15 cellular contexts compared by ENCODE assay signal in the genomic region with DNA sequence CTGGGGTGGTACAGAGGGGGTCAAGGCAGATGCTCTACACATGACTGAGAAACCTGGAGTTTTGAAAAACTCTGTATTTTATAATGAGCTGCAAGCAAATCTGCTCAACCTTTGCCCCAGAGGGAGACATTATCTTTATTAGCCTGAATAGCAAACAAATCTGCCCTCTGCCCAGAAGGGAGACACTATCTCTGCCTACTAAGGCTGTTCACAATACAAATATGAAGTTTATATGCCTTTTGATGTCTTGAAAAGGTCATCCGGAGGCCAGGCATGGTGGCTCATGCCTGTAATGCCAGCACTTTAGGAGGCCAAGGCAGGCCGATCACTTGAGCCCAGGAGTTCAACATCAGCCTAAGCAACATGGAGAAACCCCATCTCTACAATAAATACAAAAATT. TPM values are rescaled to one million over a fixed set of nuclear protein-coding genes. Genes with fewer than 3 reads are reported as not detected.
DNase-seq lines count a peak whose midpoint lies in the region; TF ChIP-seq lines count a peak whose summit lies in the region.
"Had no signal": no experiment of that assay in that cellular context is flagged by ENCODE, and none has a peak within 500 bp of the region (broad histone marks: within the 10 kb centered on the region; RNA-seq: fewer than 3 reads in every experiment).

No MANE protein-coding gene starts in this region.

- H3K36me3 ChIP-seq in Caco-2 (ENCODE audit: control insufficient read depth, insufficient read depth, low read length): no peaks in the 10 kb centered on the region
- H3K36me3 ChIP-seq in muscle layer of duodenum (ENCODE audit: control insufficient read depth in 1 of 2, insufficient read depth in 2 of 2, low read length in 2 of 2): no peaks in the 10 kb centered on the region
- H3K36me3 ChIP-seq: BLaER1 treated with 17β-estradiol and CSF1 and Interleukin-3, amounts not matched to agents 10 nM and 100 nM; HAP-1 had no signal

- no peaks in the 10 kb centered on the region for H3K9me3 Mint-ChIP-seq in Caco-2 (ENCODE audit: unreplicated experiment)

- TF ChIP-seq CTCF in Caco-2 (IDR thresholded peaks at IDR 0.05; ENCODE audit: insufficient read depth in 1 of 2, low read depth in 1 of 2, low read length in 1 of 2, severe bottlenecking in 1 of 2, unreplicated experiment in 1 of 2) (no peak), LNCaP clone FGC (IDR thresholded peaks at IDR 0.05; ENCODE audit: control insufficient read depth, extremely low read depth, insufficient read depth) (no peak), fibroblast of villous mesenchyme (IDR thresholded peaks at IDR 0.05; ENCODE audit: insufficient read depth, low read depth, low read length) (no peak)

- H3K4me3 ChIP-seq in Caco-2 (ENCODE audit: low read depth, low read length) (no peak overlapping the region), LNCaP clone FGC (ENCODE audit: low read depth, low read length) (no peak overlapping the region), fibroblast of villous mesenchyme (ENCODE audit: low read depth, low read length) (no peak overlapping the region), muscle layer of duodenum (ENCODE audit: low read depth in 1 of 2, low read length in 2 of 2) (peak overlapping the region in 1 of 2 donors; percentile 2)
- H3K4me3 ChIP-seq: BLaER1 treated with 17β-estradiol and CSF1 and Interleukin-3, amounts not matched to agents 10 nM and 100 nM; HAP-1 had no signal

- DNase-seq in Caco-2: peak; percentile 73 to 85
- peak; percentile 18 for DNase-seq in LNCaP clone FGC (ENCODE audit: low read depth)
- peak; percentile 71 for DNase-seq in fibroblast of villous mesenchyme (ENCODE audit: low read depth)
- DNase-seq in NCI-H146 (lab: John Stamatoyannopoulos, UW): no peak
- no peak for DNase-seq in stimulated activated CD4-positive, alpha-beta T cell treated with anti-CD3 and anti-CD28 coated beads, Interleukin-4, amount 100 ng/mL, for 4 hours
- no peak for DNase-seq in NCI-H226
- DNase-seq in NAMALWA (ENCODE audit: low spot score): no peak
- DNase-seq: ACHN; Calu3; CD4-positive, CD25-positive, alpha-beta regulatory T cell; DMS 273 treated with DMSO at 0.1 percent for 48 hours had no signal

- POLR2A ChIA-PET in Caco-2 (lab: Charles Lee): interaction anchor here (0.7 kb wide), 1 partner anchor 116 kb away, joined by 3 read pairs; no protein-coding TSS in a partner anchor

- H3K4me1 Mint-ChIP-seq in Caco-2 (ENCODE audit: low read depth, unreplicated experiment): peaks cover 44% of the 10 kb centered on the region

- peaks cover 7% of the 10 kb centered on the region for H3K36me3 Mint-ChIP-seq in Caco-2 (ENCODE audit: insufficient read depth, unreplicated experiment)
- H3K36me3 Mint-ChIP-seq: CD4-positive, CD25-positive, alpha-beta regulatory T cell had no signal

- CTCF ChIA-PET in Caco-2 (lab: Charles Lee): interaction anchor here (0.6 to 2.7 kb wide), 4 partner anchors 14 to 614 kb away, joined by 3 to 14 read pairs (median 4); no protein-coding TSS in a partner anchor

- H3K4me1 ChIP-seq in Caco-2: peaks cover 68% of the 10 kb centered on the region
- H3K4me1 ChIP-seq in muscle layer of duodenum (ENCODE audit: control insufficient read depth in 1 of 2, insufficient read depth in 2 of 2, low read length in 2 of 2): peaks cover 0 to 3% of the 10 kb centered on the region in 2 donors
- H3K4me1 ChIP-seq: HAP-1 had no signal

- intact Hi-C loops in Caco-2 (cut with micrococcal nuclease; ENCODE audit: unreplicated experiment): no loop called here

- peak overlapping the region; percentile 51 for H3K27ac Mint-ChIP-seq in Caco-2 (ENCODE audit: unreplicated experiment)

- no peaks in the 10 kb centered on the region for H3K27me3 Mint-ChIP-seq in Caco-2 (ENCODE audit: insufficient read depth, unreplicated experiment)

- H3K9me3 ChIP-seq in Caco-2: no peaks in the 10 kb centered on the region
- H3K9me3 ChIP-seq in muscle layer of duodenum (ENCODE audit: control insufficient read depth in 1 of 2, low read length in 2 of 2): no peaks in the 10 kb centered on the region
- H3K9me3 ChIP-seq: HAP-1 had no signal

- H3K4me3 Mint-ChIP-seq in Caco-2 (ENCODE audit: unreplicated experiment): peak overlapping the region; percentile 64
- H3K4me3 Mint-ChIP-seq: CD4-positive, CD25-positive, alpha-beta regulatory T cell had no signal

- H3K27ac ChIP-seq in muscle layer of duodenum (ENCODE audit: low read length): peak overlapping the region; percentile 2
- H3K27ac ChIP-seq: BLaER1 treated with 17β-estradiol and CSF1 and Interleukin-3, amounts not matched to agents 10 nM and 100 nM had no signal

- no TSS peak for BruUV-seq in Caco-2 (replicated peaks; lab: Mats Ljungman, UMichigan)

- no peaks in the 10 kb centered on the region for H3K27me3 ChIP-seq in Caco-2 (replicated peaks; ENCODE audit: control insufficient read depth, insufficient read depth, low read length)
- H3K27me3 ChIP-seq in muscle layer of duodenum (ENCODE audit: low read depth, low read length): no peaks in the 10 kb centered on the region
- H3K27me3 ChIP-seq: BLaER1 treated with 17β-estradiol and CSF1 and Interleukin-3, amounts not matched to agents 10 nM and 100 nM had no signal

RNA-seq across cellular contexts. Expression of a gene that starts 11.0 kb away (rescaled TPM):
- total RNA-seq in Caco-2 (2022): 12.5 and 12.8 TPM in 2 replicates
- 2.6 and 10.6 TPM in 2 replicates for total RNA-seq in fibroblast of villous mesenchyme
- total RNA-seq: A172 had no signal

Comparison
In these comparisons a context has a peak if more than half of its experiments do, and no peak if none do; other contexts are left out.
1. DNase-seq: peak in Caco-2 (2 of 2), LNCaP clone FGC (single experiment) and fibroblast of villous mesenchyme (single experiment); none in NCI-H146 (single experiment), stimulated activated CD4-positive, alpha-beta T cell treated with anti-CD3 and anti-CD28 coated beads, Interleukin-4, amount 100 ng/mL, for 4 hours (0 of 2), NCI-H226 (single experiment) and NAMALWA (single experiment).